Comparison of ENCODE assay signal across 16 cellular contexts in the genomic region with DNA sequence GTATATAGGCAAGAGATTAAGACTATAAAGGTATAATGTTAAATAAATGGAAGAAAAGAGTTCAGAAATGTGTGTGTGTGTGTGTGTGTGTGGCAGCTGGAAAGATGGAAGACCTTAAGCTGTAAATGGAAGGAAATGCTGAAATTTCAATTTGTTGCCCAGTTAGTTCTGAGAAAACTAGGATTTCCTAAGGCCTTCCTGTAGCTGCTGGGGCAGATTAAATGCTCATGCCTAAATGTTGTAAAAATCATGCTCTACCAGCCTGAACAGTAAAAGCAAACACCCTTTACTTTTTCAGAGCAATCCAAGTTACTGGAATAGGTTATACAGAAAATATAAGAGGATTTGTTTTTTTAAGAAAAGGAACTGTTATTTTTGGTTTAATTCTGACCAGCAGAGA. TPM values are rescaled to one million over a fixed set of nuclear protein-coding genes. Genes with fewer than 3 reads are reported as not detected.
DNase-seq lines count a peak whose midpoint lies in the region; ATAC-seq and TF ChIP-seq lines count a peak whose summit lies in the region.
"Had no signal": no experiment of that assay in that cellular context is flagged by ENCODE, and none has a peak within 500 bp of the region (broad histone marks: within the 10 kb centered on the region; RNA-seq: fewer than 3 reads in every experiment).

No MANE protein-coding gene starts in this region.

- no peak overlapping the region for H3K4me2 ChIP-seq in neuronal stem cell (ENCODE audit: insufficient read depth, low read length, poor library complexity, severe bottlenecking)

- in situ Hi-C loops in KBM-7 (cut with MboI; ENCODE audit: low pct_unique_long_range_greater_than_20kb, low sequenced_read_pairs): no loop called here

- H3K9me3 ChIP-seq in adipocyte (ENCODE audit: control insufficient read depth, low read length): peaks cover 8% of the 10 kb centered on the region
- H3K9me3 ChIP-seq in neuronal stem cell (replicated peaks in 1 of 2; ENCODE audit: control insufficient read depth in 2 of 2, insufficient read depth in 1 of 2, low read depth in 1 of 2, low read length in 2 of 2): peaks cover 3 to 9% of the 10 kb centered on the region in 2 donors
- peaks cover 9% of the 10 kb centered on the region for H3K9me3 ChIP-seq in lower lobe of right lung
- H3K9me3 ChIP-seq: suprapubic skin had no signal

- H3K4me3 ChIP-seq in adipocyte (ENCODE audit: low read length) (no peak overlapping the region), neuronal stem cell (ENCODE audit: low read length in 2 of 2) (no peak overlapping the region), lower lobe of right lung (no peak overlapping the region)
- H3K4me3 ChIP-seq: suprapubic skin had no signal

- no peak overlapping the region for H2BK120ac ChIP-seq in neuronal stem cell (ENCODE audit: low read depth, low read length)

- no peak overlapping the region for H2BK5ac ChIP-seq in neuronal stem cell (ENCODE audit: low read length)

- no peak overlapping the region for H2BK12ac ChIP-seq in neuronal stem cell (ENCODE audit: low read length)

- H3K36me3 ChIP-seq in adipocyte (ENCODE audit: control insufficient read depth, insufficient read depth, low read length, severe bottlenecking) (no peaks in the 10 kb centered on the region), neuronal stem cell (replicated peaks in 1 of 2; ENCODE audit: control insufficient read depth in 2 of 2, insufficient read depth in 2 of 2, low read length in 2 of 2) (no peaks in the 10 kb centered on the region), lower lobe of right lung (no peaks in the 10 kb centered on the region)
- H3K36me3 ChIP-seq: suprapubic skin had no signal

- H3K23ac ChIP-seq in neuronal stem cell (ENCODE audit: low read depth, low read length, poor library complexity): no peak overlapping the region

- H3K27me3 ChIP-seq in adipocyte (replicated peaks; ENCODE audit: control insufficient read depth, insufficient read depth, low read length): no peaks in the 10 kb centered on the region
- no peaks in the 10 kb centered on the region for H3K27me3 ChIP-seq in neuronal stem cell (ENCODE audit: control insufficient read depth in 3 of 3, insufficient read depth in 3 of 3, low read depth in 1 of 3, low read length in 3 of 3)
- H3K27me3 ChIP-seq in lower lobe of right lung (ENCODE audit: low read depth): no peaks in the 10 kb centered on the region
- H3K27me3 ChIP-seq: suprapubic skin had no signal

- no peak overlapping the region for H2AK5ac ChIP-seq in neuronal stem cell (ENCODE audit: low read depth, low read length)

- no peak for TF ChIP-seq CTCF in lower lobe of right lung (IDR thresholded peaks at IDR 0.05)

- H3K79me1 ChIP-seq in neuronal stem cell (ENCODE audit: low read depth, low read length): no peaks in the 10 kb centered on the region

- H3K9ac ChIP-seq in adipocyte (ENCODE audit: low read length): peak overlapping the region; percentile 63
- H3K9ac ChIP-seq in neuronal stem cell (ENCODE audit: low read depth, low read length, poor library complexity): no peak overlapping the region
- H3K9ac ChIP-seq: parathyroid adenoma had no signal

- no peak overlapping the region for H3K4ac ChIP-seq in neuronal stem cell (ENCODE audit: low read length)

- H3K14ac ChIP-seq in neuronal stem cell (ENCODE audit: low read length): no peak overlapping the region

- no peak overlapping the region for H2BK15ac ChIP-seq in neuronal stem cell (ENCODE audit: low read length)

- intact Hi-C loops in lower lobe of right lung (cut with DNase I): no loop called here

- H2AFZ ChIP-seq in neuronal stem cell (ENCODE audit: low read length): peak overlapping the region; percentile 80
- H2AFZ ChIP-seq: parathyroid adenoma had no signal

- no peak for ATAC-seq in lower lobe of right lung

- H3K27ac ChIP-seq in neuronal stem cell (replicated peaks; ENCODE audit: low read length) (no peak overlapping the region), lower lobe of right lung (no peak overlapping the region)
- H3K27ac ChIP-seq: parathyroid adenoma, suprapubic skin had no signal

- H3K18ac ChIP-seq in neuronal stem cell (ENCODE audit: low read length): no peak overlapping the region

- no peak overlapping the region for H4K8ac ChIP-seq in neuronal stem cell (ENCODE audit: low read depth, low read length)

- H3K4me1 ChIP-seq in adipocyte (ENCODE audit: control insufficient read depth, insufficient read depth, low read length) (peaks cover 21% of the 10 kb centered on the region), neuronal stem cell (ENCODE audit: control insufficient read depth in 2 of 2, insufficient read depth in 1 of 2, low read depth in 1 of 2, low read length in 2 of 2) (peaks cover 6 to 11% of the 10 kb centered on the region in 2 donors), lower lobe of right lung (no peaks in the 10 kb centered on the region)
- H3K4me1 ChIP-seq: parathyroid adenoma, suprapubic skin had no signal

- DNase-seq in KBM-7 (peak; percentile 23), adipocyte (ENCODE audit: low read depth) (no peak), iris pigment epithelial cell (ENCODE audit: low read depth) (peak; percentile 8), neuronal stem cell (ENCODE audit: low spot score) (no peak), DMS79 treated with DMSO at 0.1 percent for 48 hours (lab: John Stamatoyannopoulos, UW) (no peak), HT-29 (ENCODE audit: low spot score) (no peak), lower lobe of right lung (no peak), cortex of kidney (lab: John Stamatoyannopoulos, UW) (no peak)
- DNase-seq: activated CD4-positive, alpha-beta T cell treated with anti-CD3 and anti-CD28 coated beads, Interleukin-2, amount 50 U/mL, for 1 hour; activated naive CD4-positive, alpha-beta T cell treated with Interleukin-2 at 50 U/mL for 16 hours; anterior cingulate cortex; endodermal cell; left cardiac atrium; stimulated activated CD4-positive, alpha-beta T cell treated with anti-CD3 and anti-CD28 coated beads, Interleukin-4, amount 100 ng/mL, for 4 hours had no signal

- H4K91ac ChIP-seq in neuronal stem cell (ENCODE audit: low read depth, low read length, poor library complexity): no peak overlapping the region

RNA-seq across cellular contexts. Expression of a gene that starts 8.3 kb away (rescaled TPM):
- 0.04 TPM for polyA plus RNA-seq in neuronal stem cell (2013, experiment 1 of 2)
- polyA plus RNA-seq in neuronal stem cell (2013, experiment 2 of 2): 0.08 TPM
- not detected in 2 replicates for total RNA-seq in HT-29 (2014; rRNA removed; shearing (Covaris generic))
- total RNA-seq in lower lobe of right lung: 0.09 TPM
- total RNA-seq: suprapubic skin had no signal

RNA-seq across cellular contexts. Expression of a gene that starts 30.8 kb away (rescaled TPM):
- 7.9 TPM for polyA plus RNA-seq in neuronal stem cell (2013, experiment 1 of 2)
- 8.3 TPM for polyA plus RNA-seq in neuronal stem cell (2013, experiment 2 of 2)
- total RNA-seq in HT-29 (2014; rRNA removed; shearing (Covaris generic)): 20.4 and 23.2 TPM in 2 replicates
- 50.6 TPM for total RNA-seq in lower lobe of right lung

RNA-seq across cellular contexts. Expression of a gene that starts 31.2 kb away (rescaled TPM):
- 55.2 TPM for polyA plus RNA-seq in neuronal stem cell (2013, experiment 1 of 2)
- polyA plus RNA-seq in neuronal stem cell (2013, experiment 2 of 2): 55.7 TPM
- total RNA-seq in HT-29 (2014; rRNA removed; shearing (Covaris generic)): 52.3 and 57.7 TPM in 2 replicates
- 49.6 TPM for total RNA-seq in lower lobe of right lung

Comparison
In these comparisons a context has a peak if more than half of its experiments do, and no peak if none do; other contexts are left out.
1. DNase-seq: peak in KBM-7 (single experiment) and iris pigment epithelial cell (single experiment); none in adipocyte (single experiment), neuronal stem cell (single experiment), DMS79 treated with DMSO at 0.1 percent for 48 hours (single experiment), HT-29 (single experiment), lower lobe of right lung (single experiment) and cortex of kidney (single experiment).